Comparison of ENCODE assay signal across 8 cellular contexts in the genomic region with DNA sequence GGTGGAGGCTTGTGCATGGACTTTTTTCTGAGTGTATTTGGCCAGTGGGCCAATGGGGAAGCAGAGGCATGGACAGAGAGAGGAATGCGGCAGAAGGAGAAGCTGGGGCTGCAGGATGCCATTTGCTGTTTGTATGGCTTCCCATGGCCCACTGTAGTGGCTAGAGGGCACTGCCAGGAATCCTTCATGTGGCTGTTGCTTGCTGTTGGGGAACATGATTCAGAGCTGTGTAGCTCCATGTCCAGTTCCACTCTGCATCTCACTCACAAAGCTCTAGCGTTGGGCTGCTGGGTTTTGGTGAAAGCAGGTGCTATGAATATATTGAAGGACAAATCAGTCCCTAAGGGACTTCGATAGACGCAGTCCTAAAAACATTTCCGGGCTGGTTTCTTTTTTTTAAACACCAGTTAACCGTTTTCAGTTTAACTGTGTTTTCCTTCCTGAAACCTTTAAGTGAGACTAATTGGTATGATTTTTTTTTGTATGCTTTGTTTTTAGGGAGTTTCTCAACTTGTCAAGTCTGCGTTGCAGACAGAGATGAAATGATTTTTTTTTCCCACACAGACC. TPM values are rescaled to one million over a fixed set of nuclear protein-coding genes. Genes with fewer than 3 reads are reported as not detected.
DNase-seq lines count a peak whose midpoint lies in the region; ATAC-seq and TF ChIP-seq lines count a peak whose summit lies in the region.

No MANE protein-coding gene starts in this region.

- H3K4me2 ChIP-seq in trophoblast cell (ENCODE audit: low read length): no peak overlapping the region

- H3K4me1 ChIP-seq in trophoblast cell (ENCODE audit: control insufficient read depth in 1 of 2, insufficient read depth in 2 of 2, low read length in 2 of 2): peaks cover 0 to 12% of the 10 kb centered on the region in 2 experiments

- H3K4ac ChIP-seq in trophoblast cell (ENCODE audit: low read depth, low read length): no peak overlapping the region

- no peak overlapping the region for H2BK12ac ChIP-seq in trophoblast cell (ENCODE audit: low read length)

- H3K27ac ChIP-seq in brain microvascular endothelial cell: peak overlapping the region; percentile 11
- no peak overlapping the region for H3K27ac ChIP-seq in trophoblast cell (ENCODE audit: low read depth, low read length)

- H3K9me3 ChIP-seq in trophoblast cell (ENCODE audit: insufficient read depth, low read depth, low read length): peaks cover 2% of the 10 kb centered on the region

- no peak overlapping the region for H3K9ac ChIP-seq in trophoblast cell (ENCODE audit: low read length)

- intact Hi-C loops in posterior vena cava (cut with DNase I): loop anchor here in 1 of 2 donors (5.0 to 10.0 kb wide), 2 partner anchors 74 to 127 kb away; partner anchors contain the start of gene IRF1

- peak; percentile 42 for ATAC-seq in HG03565 (IDR thresholded peaks at IDR 0.05; ENCODE audit: unreplicated experiment)

- H3K27me3 ChIP-seq in brain microvascular endothelial cell (replicated peaks): no peaks in the 10 kb centered on the region
- no peaks in the 10 kb centered on the region for H3K27me3 ChIP-seq in trophoblast cell (ENCODE audit: insufficient read depth, low read length)

- no peak overlapping the region for H4K91ac ChIP-seq in trophoblast cell (ENCODE audit: low read depth, low read length)

- no peak overlapping the region for H2AK5ac ChIP-seq in trophoblast cell (ENCODE audit: low read length)

- no peak for TF ChIP-seq CTCF in brain microvascular endothelial cell (IDR thresholded peaks at IDR 0.05; ENCODE audit: low read depth, low read length, missing control alignments)

- no CpG with 5 or more reads among the region's 7 CpGs for WGBS in trophoblast cell (ENCODE audit: extremely low coverage, insufficient coverage, insufficient read length)

- peak; percentile 32 for DNase-seq in stimulated activated CD4-positive, alpha-beta T cell treated with anti-CD3 and anti-CD28 coated beads, Interleukin-4, amount 100 ng/mL, for 24 hours
- DNase-seq in stimulated activated CD4-positive, alpha-beta T cell treated with anti-CD3 and anti-CD28 coated beads, Interleukin-12 subunit alpha, Interleukin-12 subunit beta, amount 100 ng/mL, for 4 hours: no peak
- DNase-seq in brain microvascular endothelial cell: no peak
- no peak for DNase-seq in trophoblast cell
- no peak for DNase-seq in globus pallidus (ENCODE audit: low spot score)
- no peak for DNase-seq in posterior vena cava (ENCODE audit: low spot score)
- no peak for DNase-seq in GF-D8 (lab: John Stamatoyannopoulos, UW)

- H3K79me2 ChIP-seq in trophoblast cell (ENCODE audit: control insufficient read depth, insufficient read depth, low read length, poor library complexity): no peaks in the 10 kb centered on the region

- H2BK5ac ChIP-seq in trophoblast cell (ENCODE audit: low read depth, low read length, poor library complexity): no peak overlapping the region

- in situ Hi-C loops in brain microvascular endothelial cell (cut with HindIII; ENCODE audit: low pct_ligation_motif_present, low sequenced_read_pairs): no loop called here

- no peak overlapping the region for H3K4me3 ChIP-seq in brain microvascular endothelial cell (ENCODE audit: low read depth, low read length)
- H3K4me3 ChIP-seq in trophoblast cell (ENCODE audit: low read depth, low read length): no peak overlapping the region

- H3K79me1 ChIP-seq in trophoblast cell (ENCODE audit: low read length): no peaks in the 10 kb centered on the region

- H3K14ac ChIP-seq in trophoblast cell (ENCODE audit: low read length): no peak overlapping the region

- H3K23ac ChIP-seq in trophoblast cell (ENCODE audit: low read length): no peak overlapping the region

- no peak overlapping the region for H3K18ac ChIP-seq in trophoblast cell (ENCODE audit: low read length)

- peak overlapping the region; percentile 13 for H4K8ac ChIP-seq in trophoblast cell (ENCODE audit: low read depth, low read length)

- H3K36me3 ChIP-seq in brain microvascular endothelial cell (replicated peaks) (no peaks in the 10 kb centered on the region), trophoblast cell (ENCODE audit: control insufficient read depth in 1 of 2, insufficient read depth in 2 of 2, low read length in 2 of 2) (no peaks in the 10 kb centered on the region)

- H4K12ac ChIP-seq in trophoblast cell (ENCODE audit: low read depth, low read length): no peak overlapping the region

- no peak overlapping the region for H2BK120ac ChIP-seq in trophoblast cell (ENCODE audit: insufficient read depth, low read length, poor library complexity)

- H2AFZ ChIP-seq in trophoblast cell (ENCODE audit: insufficient read depth, low read length, poor library complexity): no peak overlapping the region

RNA-seq across cellular contexts. Expression of gene SLC22A5, which starts 51.3 kb away (rescaled TPM):
- polyA plus RNA-seq in trophoblast cell (2013): 6.1 and 6.6 TPM in 2 replicates
- 1 to 10 TPM; 7.4 to 9.6 TPM for total RNA-seq in posterior vena cava
